Comparison of ENCODE assay signal across 1 cellular context in the genomic region with DNA sequence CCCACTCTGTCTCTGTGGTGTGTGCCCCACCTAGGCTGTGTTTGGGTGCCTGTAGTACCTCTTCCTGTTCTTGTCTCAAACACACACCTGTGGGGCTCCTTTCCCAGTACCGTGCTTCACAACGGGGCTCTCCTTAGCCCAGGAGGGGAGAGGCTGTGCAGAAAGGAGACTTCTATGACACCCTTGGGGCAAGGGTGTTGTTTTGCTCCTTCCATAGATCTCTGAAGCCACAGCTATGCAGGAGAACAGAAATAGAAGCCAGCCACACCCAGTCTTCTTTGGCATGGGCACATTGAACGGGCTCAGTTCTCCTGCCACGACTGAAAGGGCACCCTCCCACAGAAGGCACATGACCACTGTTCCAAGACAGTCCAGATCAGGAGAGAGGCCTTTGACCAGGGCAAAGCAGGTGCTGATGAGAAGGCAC.
TF ChIP-seq lines count a peak whose summit lies in the region.

No MANE protein-coding gene starts in this region.

TF ChIP-seq in H1, 55 proteins besides CTCF, POLR2A, EP300 and RAD21 (continued from another document):
- TF ChIP-seq KDM5A (IDR thresholded peaks at IDR 0.05; ENCODE audit: low read length) (no peak), PHF8 (conservative IDR thresholded peaks at IDR 0.05; ENCODE audit: low read depth, low read length) (no peak), TBP (IDR thresholded peaks at IDR 0.05; ENCODE audit: low read depth, low read length) (no peak)
